8 cellular contexts compared by ENCODE assay signal in the genomic region with DNA sequence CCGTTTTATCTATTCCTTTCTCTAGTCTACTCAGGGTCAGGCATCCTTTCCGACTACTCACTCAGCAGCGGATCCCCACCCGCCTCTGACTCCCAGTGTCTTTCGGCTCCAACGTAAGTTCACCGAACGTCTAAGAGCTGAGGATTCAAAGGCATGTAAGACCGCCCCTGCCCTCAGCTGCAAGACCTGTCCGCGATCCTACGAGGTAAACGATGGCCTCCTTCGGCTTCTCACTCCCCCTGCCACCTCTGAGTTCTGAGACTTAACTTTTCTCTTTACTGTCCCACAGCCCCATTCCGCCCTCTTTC. TPM values are rescaled to one million over a fixed set of nuclear protein-coding genes. Genes with fewer than 3 reads are reported as not detected.
DNase-seq lines count a peak whose midpoint lies in the region; ATAC-seq and TF ChIP-seq lines count a peak whose summit lies in the region.

No MANE protein-coding gene starts in this region.

- H3K27ac ChIP-seq in AG04450 (ENCODE audit: low read depth, low read length) (peak overlapping the region; percentile 80), RWPE1 (peak overlapping the region; percentile 86), skeletal muscle tissue (ENCODE audit: low read depth, low read length) (peak overlapping the region; percentile 96)

- POLR2A ChIA-PET in AG04450 (lab: Yijun Ruan, JAX), result interaction anchor here (0.9 to 3.4 kb wide), 16 partner anchors 8 to 280 kb away, joined by 3 to 68 read pairs (median 7); a partner anchor contains a TSS
- POLR2A ChIA-PET in RWPE1 (lab: Yijun Ruan, JAX; ENCODE audit: low non-redundant PET), result interaction anchor here (0.9 to 2.5 kb wide), 4 partner anchors 48 to 66 kb away, joined by 4 to 21 read pairs (median 6); a partner anchor contains a TSS

- H3K27me3 ChIP-seq in AG04450 (ENCODE audit: control insufficient read depth, insufficient read depth, low read length) (peaks cover 4% of the 10 kb centered on the region), skeletal muscle tissue (ENCODE audit: control insufficient read depth in 3 of 3, insufficient read depth in 3 of 3, low read length in 3 of 3) (no peaks in the 10 kb centered on the region)

- peaks cover 31 to 33% (median 32%) of the 10 kb centered on the region in 3 donors for H3K36me3 ChIP-seq in skeletal muscle tissue (ENCODE audit: control insufficient read depth in 3 of 3, insufficient read depth in 3 of 3, low read length in 3 of 3)

- no peak for DNase-seq in AG04450 (ENCODE audit: low read depth, low spot score)
- DNase-seq in RWPE1 (ENCODE audit: low spot score), result no peak
- peak; percentile 9 for DNase-seq in fibroblast of pulmonary artery (ENCODE audit: low read depth)
- no peak for DNase-seq in MV-4-11 (lab: John Stamatoyannopoulos, UW)
- no peak for DNase-seq in GM13976 (ENCODE audit: low spot score)
- no peak for DNase-seq in HK-2 (ENCODE audit: unreplicated experiment)

- in situ Hi-C loops in GM13976 (cut with MboI; ENCODE audit: low sequenced_read_pairs, unreplicated experiment), result no loop called here

- peak overlapping the region; percentile 98 for H3K4me3 ChIP-seq in AG04450 (ENCODE audit: low read depth, low read length)
- peak overlapping the region; percentile 100 for H3K4me3 ChIP-seq in fibroblast of pulmonary artery (replicated peaks; ENCODE audit: low read depth, low read length)
- peak overlapping the region; percentile 78 to 100 (median 99) for H3K4me3 ChIP-seq in skeletal muscle tissue (ENCODE audit: low read length in 3 of 3)

- TF ChIP-seq CTCF in AG04450 (IDR thresholded peaks at IDR 0.05; ENCODE audit: low read depth, low read length), result no peak
- no peak for TF ChIP-seq CTCF in RWPE1 (conservative IDR thresholded peaks at IDR 0.05; ENCODE audit: low read depth)
- no peak for TF ChIP-seq CTCF in fibroblast of pulmonary artery (IDR thresholded peaks at IDR 0.05; ENCODE audit: low read length, missing control alignments)
- no peak for TF ChIP-seq CTCF in GM13976 (IDR thresholded peaks at IDR 0.05; ENCODE audit: borderline replicate concordance, control extremely low read depth, extremely low read depth, insufficient read depth, missing control alignments)

- H3K9me3 ChIP-seq in AG04450 (ENCODE audit: control insufficient read depth, insufficient read depth, low read length), result no peaks in the 10 kb centered on the region
- H3K9me3 ChIP-seq in skeletal muscle tissue (ENCODE audit: control insufficient read depth in 3 of 3, low read length in 3 of 3), result no peaks in the 10 kb centered on the region

- CTCF ChIA-PET in AG04450 (lab: Charles Lee), result interaction anchor here (1.0 to 3.7 kb wide), 3 partner anchors 34 to 102 kb away, joined by 4 to 25 read pairs (median 8); no protein-coding TSS in a partner anchor
- CTCF ChIA-PET in RWPE1 (lab: Yijun Ruan, JAX), result interaction anchor here (0.6 to 1.5 kb wide), 5 partner anchors 15 to 366 kb away, joined by 3 to 6 read pairs (median 4); a partner anchor contains a TSS

- H3K4me1 ChIP-seq in skeletal muscle tissue (ENCODE audit: control insufficient read depth in 3 of 3, insufficient read depth in 3 of 3, low read length in 3 of 3), result peaks cover 15 to 20% (median 16%) of the 10 kb centered on the region in 3 donors

- ATAC-seq in GM21515 (IDR thresholded peaks at IDR 0.05; ENCODE audit: unreplicated experiment), result peak; percentile 12

- H3K9ac ChIP-seq in skeletal muscle tissue (ENCODE audit: low read depth in 1 of 3, low read length in 3 of 3), result peak overlapping the region; percentile 91 to 98 (median 97)

RNA-seq across cellular contexts. Expression of a gene that starts 0.3 kb away (rescaled TPM):
- polyA plus RNA-seq in AG04450 (2011; rRNA removed), result 178 and 191 TPM in 2 replicates
- polyA minus RNA-seq in AG04450 (2011; rRNA and poly(A)+ RNA removed), result 69.3 and 73.1 TPM in 2 replicates
- total RNA-seq in skeletal muscle tissue, result 62.6 TPM

RNA-seq across cellular contexts. Expression of a gene that starts 23.1 kb away (rescaled TPM):
- 1.5 and 1.7 TPM in 2 replicates for polyA plus RNA-seq in AG04450 (2011; rRNA removed)
- polyA minus RNA-seq in AG04450 (2011; rRNA and poly(A)+ RNA removed), result 1.8 and 2.3 TPM in 2 replicates
- total RNA-seq in skeletal muscle tissue, result 1.0 TPM
